In the genomic region with DNA sequence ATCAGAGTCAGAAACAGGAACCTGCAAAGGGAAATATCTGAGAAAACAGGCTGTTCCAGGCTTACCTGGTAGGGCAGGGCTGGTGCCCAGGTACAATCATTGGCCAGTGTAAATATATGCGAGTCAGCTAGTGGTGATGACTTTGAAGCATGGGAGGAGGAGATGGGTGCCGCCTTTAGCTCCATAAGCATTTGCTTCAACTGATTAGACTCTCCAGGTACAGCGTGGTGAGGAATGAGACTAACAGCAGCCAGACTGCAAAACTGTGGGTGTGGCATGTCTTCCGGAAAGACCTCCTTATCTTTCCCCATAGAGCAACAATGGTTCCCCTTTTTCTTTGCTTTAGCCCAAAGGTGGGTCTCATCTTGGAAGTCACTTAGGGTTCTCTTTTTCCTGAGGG, we compare ENCODE assay signal across 1 cellular context.
TF ChIP-seq lines count a peak whose summit lies in the region.

No MANE protein-coding gene starts in this region.

TF ChIP-seq in GM12878, 131 proteins besides CTCF, POLR2A, EP300 and RAD21 (continued from another document):
- TF ChIP-seq, protein P1, sequence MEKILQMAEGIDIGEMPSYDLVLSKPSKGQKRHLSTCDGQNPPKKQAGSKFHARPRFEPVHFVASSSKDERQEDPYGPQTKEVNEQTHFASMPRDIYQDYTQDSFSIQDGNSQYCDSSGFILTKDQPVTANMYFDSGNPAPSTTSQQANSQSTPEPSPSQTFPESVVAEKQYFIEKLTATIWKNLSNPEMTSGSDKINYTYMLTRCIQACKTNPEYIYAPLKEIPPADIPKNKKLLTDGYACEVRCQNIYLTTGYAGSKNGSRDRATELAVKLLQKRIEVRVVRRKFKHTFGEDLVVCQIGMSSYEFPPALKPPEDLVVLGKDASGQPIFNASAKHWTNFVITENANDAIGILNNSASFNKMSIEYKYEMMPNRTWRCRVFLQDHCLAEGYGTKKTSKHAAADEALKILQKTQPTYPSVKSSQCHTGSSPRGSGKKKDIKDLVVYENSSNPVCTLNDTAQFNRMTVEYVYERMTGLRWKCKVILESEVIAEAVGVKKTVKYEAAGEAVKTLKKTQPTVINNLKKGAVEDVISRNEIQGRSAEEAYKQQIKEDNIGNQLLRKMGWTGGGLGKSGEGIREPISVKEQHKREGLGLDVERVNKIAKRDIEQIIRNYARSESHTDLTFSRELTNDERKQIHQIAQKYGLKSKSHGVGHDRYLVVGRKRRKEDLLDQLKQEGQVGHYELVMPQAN (conservative IDR thresholded peaks at IDR 0.05) = no peak
- no peak for TF ChIP-seq ATF7 (IDR thresholded peaks at IDR 0.05; ENCODE audit: low read depth)
- TF ChIP-seq NFYA (IDR thresholded peaks at IDR 0.05; ENCODE audit: borderline replicate concordance, low read depth, low read length) = no peak
- no peak for TF ChIP-seq FOXK2 (IDR thresholded peaks at IDR 0.05)
- TF ChIP-seq ZNF24 (IDR thresholded peaks at IDR 0.05) = no peak
- TF ChIP-seq ETV6 (conservative IDR thresholded peaks at IDR 0.05 in 1 of 2, IDR thresholded peaks at IDR 0.05 in 1 of 2; ENCODE audit: borderline replicate concordance in 1 of 2, low read depth in 1 of 2) = no peak
- TF ChIP-seq ZNF274 (IDR thresholded peaks at IDR 0.05; ENCODE audit: insufficient read depth, insufficient read length) = no peak
